14 cellular contexts compared by ENCODE assay signal in genomic region chr16:1713933-1714332, GRCh38. TPM values are rescaled to one million over a fixed set of nuclear protein-coding genes. Genes with fewer than 3 reads are reported as not detected.
DNase-seq lines count a peak whose midpoint lies in the region; ATAC-seq, FAIRE-seq and TF ChIP-seq lines count a peak whose summit lies in the region.
"Had no signal": no experiment of that assay in that cellular context is flagged by ENCODE, and none has a peak within 500 bp of the region (broad histone marks: within the 10 kb centered on the region; RNA-seq: fewer than 3 reads in every experiment).

No MANE protein-coding gene starts in this region.

- in situ Hi-C loops in HepG2 (cut with HindIII; ENCODE audit: extremely low pct_ligation_motif_present, low pct_unique_long_range_greater_than_20kb), result no loop called here

- peaks cover 13% of the 10 kb centered on the region; the same call in 1 of the 2 replicates for H4K20me1 ChIP-seq in HepG2 (ENCODE audit: insufficient read depth, low read length)

- H2AFZ ChIP-seq in HepG2 (ENCODE audit: low read length), result no peak overlapping the region

- intact Hi-C loops in HepG2 (cut with micrococcal nuclease; ENCODE audit: unreplicated experiment) (no loop called here), right lobe of liver (cut with DNase I) (no loop called here)

- ATAC-seq in HepG2 (no peak), right lobe of liver (no peak), HG03432 (IDR thresholded peaks at IDR 0.05; ENCODE audit: unreplicated experiment) (peak; percentile 54), esophagus mucosa (peak; percentile 50), GM21723 (IDR thresholded peaks at IDR 0.05; ENCODE audit: unreplicated experiment) (no peak)
- ATAC-seq: heart left ventricle; stimulated activated effector memory CD8-positive, alpha-beta T cell treated with anti-CD3 and anti-CD28 coated beads, Interleukin-12 subunit alpha, Interleukin-12 subunit beta, amount 100 ng/mL, for 72 hours had no signal

- H3K27ac ChIP-seq in HepG2 (ENCODE audit: extremely low read length, insufficient read depth, low read length) (no peak overlapping the region), right lobe of liver (no peak overlapping the region)

- H3K79me2 ChIP-seq in HepG2 (ENCODE audit: insufficient read depth, low read length), result peaks cover 63% of the 10 kb centered on the region

- TF ChIP-seq RAD21 in HepG2 (CRISPR knock-in tag; IDR thresholded peaks at IDR 0.05), result no peak

- no peak for TF ChIP-seq EP300 in HepG2 (IDR thresholded peaks at IDR 0.05; ENCODE audit: low read depth in 2 of 2, low read length in 2 of 2)
- no peak for TF ChIP-seq EP300 in HepG2 (CRISPR knock-in tag; IDR thresholded peaks at IDR 0.05; ENCODE audit: borderline replicate concordance)

- H3K4me1 ChIP-seq in HepG2 (ENCODE audit: insufficient read depth, low read length), result peaks cover 32% of the 10 kb centered on the region
- H3K4me1 ChIP-seq in right lobe of liver, result no peaks in the 10 kb centered on the region

- TF ChIP-seq POLR2A in HepG2 (IDR thresholded peaks at IDR 0.05; ENCODE audit: insufficient read depth in 1 of 2, low read depth in 2 of 2, low read length in 2 of 2) (no peak), right lobe of liver (IDR thresholded peaks at IDR 0.05) (no peak)

- DNase-seq in HepG2 (ENCODE audit: low spot score) (no peak), right lobe of liver (no peak), HuH-7.5 (ENCODE audit: low spot score) (no peak)
- DNase-seq in activated effector memory CD4-positive, alpha-beta T cell treated with anti-CD3 and anti-CD28 coated beads, Interleukin-2, amount 50 U/mL, for 16 hours, result no peak
- DNase-seq in activated naive CD4-positive, alpha-beta T cell treated with anti-CD3 and anti-CD28 coated beads, Interleukin-2, amount 50 U/mL, for 16 hours, result no peak
- DNase-seq: activated CD4-positive, alpha-beta T cell treated with anti-CD3 and anti-CD28 coated beads for 1 hour; GDM1; heart left ventricle; NCI-H2029 had no signal

- CTCF ChIA-PET in HepG2 (lab: Yijun Ruan, JAX; ENCODE audit: low intra/inter-chr PET ratio, low total read pairs), result no interaction called here

- no peak overlapping the region for H3K4me3 ChIP-seq in HepG2 (replicated peaks in 1 of 3; ENCODE audit: insufficient read depth in 1 of 3, low read depth in 2 of 3, low read length in 3 of 3)
- H3K4me3 ChIP-seq in right lobe of liver, result no peak overlapping the region
- H3K4me3 ChIP-seq: heart left ventricle had no signal

- no peaks in the 10 kb centered on the region for H3K9me3 ChIP-seq in HepG2 (ENCODE audit: low read length)
- H3K9me3 ChIP-seq in right lobe of liver, result no peaks in the 10 kb centered on the region
- H3K9me3 ChIP-seq: heart left ventricle had no signal

- BruUV-seq in HepG2 (replicated peaks; lab: Mats Ljungman, UMichigan), result no TSS peak

- H3K4me2 ChIP-seq in HepG2 (ENCODE audit: low read depth, low read length), result no peak overlapping the region

- TF ChIP-seq CTCF in HepG2 (CRISPR knock-in tag; IDR thresholded peaks at IDR 0.05) (no peak), right lobe of liver (IDR thresholded peaks at IDR 0.05) (no peak)

- FAIRE-seq in HepG2 (lab: Jason Lieb, UNC), result no peak

- no peak overlapping the region for H3K9ac ChIP-seq in HepG2 (ENCODE audit: insufficient read depth, low read depth, low read length)

- H3K27me3 ChIP-seq in HepG2 (ENCODE audit: control insufficient read depth in 1 of 2, insufficient read depth in 2 of 2, low read length in 2 of 2), result no peaks in the 10 kb centered on the region
- H3K27me3 ChIP-seq in right lobe of liver, result no peaks in the 10 kb centered on the region
- H3K27me3 ChIP-seq: dorsolateral prefrontal cortex, heart left ventricle had no signal

- POLR2A ChIA-PET in HepG2 (lab: Yijun Ruan, JAX), result no interaction called here

- WGBS in HepG2 (ENCODE audit: low lambda C conversion rate), result 98% methylated on average over 14 of the region's 14 CpGs
- 75% methylated on average over 1 of the region's 14 CpGs for WGBS in right lobe of liver (ENCODE audit: insufficient coverage, low coverage, low lambda C conversion rate, missing lambda C conversion rate)

- H3K36me3 ChIP-seq in HepG2 (replicated peaks in 1 of 2; ENCODE audit: control insufficient read depth in 1 of 2, insufficient read depth in 2 of 2, low read length in 2 of 2) (peaks cover 2 to 13% of the 10 kb centered on the region in 2 experiments; a peak in 2 of 5 replicates), right lobe of liver (no peaks in the 10 kb centered on the region)

RNA-seq across cellular contexts. Expression of gene MAPK8IP3, which starts 7.9 kb away (rescaled TPM):
- total RNA-seq in HepG2 (2016; rRNA removed; fragmentation: Illumina TruSeq; extraction: Trizol) (3.6 and 25.1 TPM in 2 replicates), right lobe of liver (10 to 100 TPM in 5 of 6 experiments, 1 to 10 TPM in 1; 8.7 to 37.3 (median 23.0) TPM), esophagus mucosa (16.3 TPM)
- total RNA-seq in HepG2 (2016; cell fraction: cytosol; rRNA removed; fragmentation: Illumina TruSeq; extraction: Trizol; ENCODE audit: low read depth), result 9.0 and 11.0 TPM in 2 replicates
- 3.3 and 29.8 TPM in 2 replicates for total RNA-seq in HepG2 (2016; cell fraction: insoluble cytoplasmic fraction; rRNA removed; fragmentation: Illumina TruSeq; extraction: Trizol)
- total RNA-seq in HepG2 (2016; cell fraction: membrane; rRNA removed; fragmentation: Illumina TruSeq; extraction: Trizol), result 3.8 and 4.5 TPM in 2 replicates
- total RNA-seq in HepG2 (2016; cell fraction: nucleus; rRNA removed; fragmentation: Illumina TruSeq; extraction: Trizol), result 45.6 and 52.7 TPM in 2 replicates
- 41.7 and 65.8 TPM in 2 replicates for polyA plus RNA-seq in HepG2 (2011; rRNA removed)
- 5.6 and 10.1 TPM in 2 replicates for polyA plus RNA-seq in HepG2 (2011; cell fraction: cytosol; rRNA removed)
- polyA plus RNA-seq in HepG2 (2011; cell fraction: nucleus; rRNA removed), result 653 and 865 TPM in 2 replicates
- polyA plus RNA-seq in HepG2 (2012), result 43.5 and 49.9 TPM in 2 replicates
- 0.76 and 0.97 TPM in 2 replicates for polyA plus RNA-seq in HepG2 (2016; cell fraction: cytosol; fragmentation: Illumina TruSeq; extraction: Trizol; ENCODE audit: low read depth)
- polyA plus RNA-seq in HepG2 (2016; cell fraction: insoluble cytoplasmic fraction; fragmentation: Illumina TruSeq; extraction: Trizol; ENCODE audit: low read depth), result 3.3 and 4.5 TPM in 2 replicates
- 1.8 and 2.1 TPM in 2 replicates for polyA plus RNA-seq in HepG2 (2016; cell fraction: membrane; fragmentation: Illumina TruSeq; extraction: Trizol; ENCODE audit: low read depth)
- polyA plus RNA-seq in HepG2 (2016; cell fraction: nucleus; fragmentation: Illumina TruSeq; extraction: Trizol; ENCODE audit: insufficient read depth, low read depth), result 244 and 279 TPM in 2 replicates
- 15.0 and 33.9 TPM in 2 replicates for polyA minus RNA-seq in HepG2 (2011; rRNA and poly(A)+ RNA removed; ENCODE audit: low replicate concordance)
- polyA minus RNA-seq in HepG2 (2011; cell fraction: cytosol; rRNA and poly(A)+ RNA removed), result 4.7 and 4.8 TPM in 2 replicates
- polyA minus RNA-seq in HepG2 (2011; cell fraction: nucleus; rRNA and poly(A)+ RNA removed), result 92.2 and 93.0 TPM in 2 replicates

RNA-seq across cellular contexts. Expression of gene JPT2, which starts 35.9 kb away (rescaled TPM):
- total RNA-seq in HepG2 (2016; rRNA removed; fragmentation: Illumina TruSeq; extraction: Trizol), result 89.4 and 127 TPM in 2 replicates
- 11.5 and 13.4 TPM in 2 replicates for total RNA-seq in HepG2 (2016; cell fraction: cytosol; rRNA removed; fragmentation: Illumina TruSeq; extraction: Trizol; ENCODE audit: low read depth)
- 91.5 and 117 TPM in 2 replicates for total RNA-seq in HepG2 (2016; cell fraction: insoluble cytoplasmic fraction; rRNA removed; fragmentation: Illumina TruSeq; extraction: Trizol)
- total RNA-seq in HepG2 (2016; cell fraction: membrane; rRNA removed; fragmentation: Illumina TruSeq; extraction: Trizol), result 52.3 and 54.3 TPM in 2 replicates
- 37.4 and 43.4 TPM in 2 replicates for total RNA-seq in HepG2 (2016; cell fraction: nucleus; rRNA removed; fragmentation: Illumina TruSeq; extraction: Trizol)
- 52.5 and 53.5 TPM in 2 replicates for polyA plus RNA-seq in HepG2 (2011; rRNA removed)
- 36.8 and 43.8 TPM in 2 replicates for polyA plus RNA-seq in HepG2 (2011; cell fraction: cytosol; rRNA removed)
- polyA plus RNA-seq in HepG2 (2011; cell fraction: nucleus; rRNA removed), result 36.7 and 43.7 TPM in 2 replicates
- 50.1 and 68.5 TPM in 2 replicates for polyA plus RNA-seq in HepG2 (2012)
- polyA plus RNA-seq in HepG2 (2016; cell fraction: cytosol; fragmentation: Illumina TruSeq; extraction: Trizol; ENCODE audit: low read depth), result 14.3 TPM in 2 replicates
- polyA plus RNA-seq in HepG2 (2016; cell fraction: insoluble cytoplasmic fraction; fragmentation: Illumina TruSeq; extraction: Trizol; ENCODE audit: low read depth), result 154 and 168 TPM in 2 replicates
- 39.8 and 39.9 TPM in 2 replicates for polyA plus RNA-seq in HepG2 (2016; cell fraction: membrane; fragmentation: Illumina TruSeq; extraction: Trizol; ENCODE audit: low read depth)
- 63.6 and 72.2 TPM in 2 replicates for polyA plus RNA-seq in HepG2 (2016; cell fraction: nucleus; fragmentation: Illumina TruSeq; extraction: Trizol; ENCODE audit: insufficient read depth, low read depth)
- 35.4 and 60.1 TPM in 2 replicates for polyA minus RNA-seq in HepG2 (2011; rRNA and poly(A)+ RNA removed; ENCODE audit: low replicate concordance)
- polyA minus RNA-seq in HepG2 (2011; cell fraction: cytosol; rRNA and poly(A)+ RNA removed), result 24.4 and 29.2 TPM in 2 replicates
- 24.2 and 25.5 TPM in 2 replicates for polyA minus RNA-seq in HepG2 (2011; cell fraction: nucleus; rRNA and poly(A)+ RNA removed)
- 10 to 100 TPM; 31.0 to 47.7 (median 38.7) TPM for total RNA-seq in right lobe of liver
- total RNA-seq in esophagus mucosa, result 79.3 TPM

RNA-seq across cellular contexts. Expression of gene NME3, which starts 57.4 kb away (rescaled TPM):
- total RNA-seq in HepG2 (2016; rRNA removed; fragmentation: Illumina TruSeq; extraction: Trizol), result 4.9 and 15.9 TPM in 2 replicates
- total RNA-seq in HepG2 (2016; cell fraction: cytosol; rRNA removed; fragmentation: Illumina TruSeq; extraction: Trizol; ENCODE audit: low read depth), result 27.7 and 30.7 TPM in 2 replicates
- 6.6 and 17.1 TPM in 2 replicates for total RNA-seq in HepG2 (2016; cell fraction: insoluble cytoplasmic fraction; rRNA removed; fragmentation: Illumina TruSeq; extraction: Trizol)
- total RNA-seq in HepG2 (2016; cell fraction: membrane; rRNA removed; fragmentation: Illumina TruSeq; extraction: Trizol), result 19.1 and 22.3 TPM in 2 replicates
- 17.5 and 23.3 TPM in 2 replicates for total RNA-seq in HepG2 (2016; cell fraction: nucleus; rRNA removed; fragmentation: Illumina TruSeq; extraction: Trizol)
- 10.4 and 13.9 TPM in 2 replicates for polyA plus RNA-seq in HepG2 (2011; rRNA removed)
- polyA plus RNA-seq in HepG2 (2011; cell fraction: cytosol; rRNA removed), result 7.3 and 17.7 TPM in 2 replicates
- 96.4 and 121 TPM in 2 replicates for polyA plus RNA-seq in HepG2 (2011; cell fraction: nucleus; rRNA removed)
- 5.5 and 9.1 TPM in 2 replicates for polyA plus RNA-seq in HepG2 (2012)
- polyA plus RNA-seq in HepG2 (2016; cell fraction: cytosol; fragmentation: Illumina TruSeq; extraction: Trizol; ENCODE audit: low read depth), result 21.1 and 24.5 TPM in 2 replicates
- polyA plus RNA-seq in HepG2 (2016; cell fraction: insoluble cytoplasmic fraction; fragmentation: Illumina TruSeq; extraction: Trizol; ENCODE audit: low read depth), result 5.3 and 5.8 TPM in 2 replicates
- 12.6 and 13.9 TPM in 2 replicates for polyA plus RNA-seq in HepG2 (2016; cell fraction: membrane; fragmentation: Illumina TruSeq; extraction: Trizol; ENCODE audit: low read depth)
- polyA plus RNA-seq in HepG2 (2016; cell fraction: nucleus; fragmentation: Illumina TruSeq; extraction: Trizol; ENCODE audit: insufficient read depth, low read depth), result 35.8 and 39.3 TPM in 2 replicates
- 2.3 and 4.2 TPM in 2 replicates for polyA minus RNA-seq in HepG2 (2011; rRNA and poly(A)+ RNA removed; ENCODE audit: low replicate concordance)
- polyA minus RNA-seq in HepG2 (2011; cell fraction: cytosol; rRNA and poly(A)+ RNA removed), result 2.1 and 3.5 TPM in 2 replicates
- polyA minus RNA-seq in HepG2 (2011; cell fraction: nucleus; rRNA and poly(A)+ RNA removed), result 8.4 and 9.0 TPM in 2 replicates
- total RNA-seq in right lobe of liver, result 10 to 100 TPM; 17.9 to 36.1 (median 23.2) TPM
- 29.6 TPM for total RNA-seq in esophagus mucosa

RNA-seq across cellular contexts. Expression of gene EME2, which starts 58.7 kb away (rescaled TPM):
- total RNA-seq in HepG2 (2016; rRNA removed; fragmentation: Illumina TruSeq; extraction: Trizol), result 1.7 and 7.6 TPM in 2 replicates
- total RNA-seq in HepG2 (2016; cell fraction: cytosol; rRNA removed; fragmentation: Illumina TruSeq; extraction: Trizol; ENCODE audit: low read depth), result 0.79 and 1.3 TPM in 2 replicates
- total RNA-seq in HepG2 (2016; cell fraction: insoluble cytoplasmic fraction; rRNA removed; fragmentation: Illumina TruSeq; extraction: Trizol), result 1.7 and 6.0 TPM in 2 replicates
- total RNA-seq in HepG2 (2016; cell fraction: membrane; rRNA removed; fragmentation: Illumina TruSeq; extraction: Trizol), result 1.2 TPM in 2 replicates
- total RNA-seq in HepG2 (2016; cell fraction: nucleus; rRNA removed; fragmentation: Illumina TruSeq; extraction: Trizol), result 7.8 and 8.4 TPM in 2 replicates
- 4.4 and 6.5 TPM in 2 replicates for polyA plus RNA-seq in HepG2 (2011; rRNA removed)
- polyA plus RNA-seq in HepG2 (2011; cell fraction: cytosol; rRNA removed), result 1.3 and 2.0 TPM in 2 replicates
- 81.3 and 90.4 TPM in 2 replicates for polyA plus RNA-seq in HepG2 (2011; cell fraction: nucleus; rRNA removed)
- 3.4 and 4.5 TPM in 2 replicates for polyA plus RNA-seq in HepG2 (2012)
- 0.23 and 0.36 TPM in 2 replicates for polyA plus RNA-seq in HepG2 (2016; cell fraction: cytosol; fragmentation: Illumina TruSeq; extraction: Trizol; ENCODE audit: low read depth)
- polyA plus RNA-seq in HepG2 (2016; cell fraction: insoluble cytoplasmic fraction; fragmentation: Illumina TruSeq; extraction: Trizol; ENCODE audit: low read depth), result 1.7 and 2.2 TPM in 2 replicates
- 0.51 and 0.65 TPM in 2 replicates for polyA plus RNA-seq in HepG2 (2016; cell fraction: membrane; fragmentation: Illumina TruSeq; extraction: Trizol; ENCODE audit: low read depth)
- polyA plus RNA-seq in HepG2 (2016; cell fraction: nucleus; fragmentation: Illumina TruSeq; extraction: Trizol; ENCODE audit: insufficient read depth, low read depth), result 31.9 and 34.1 TPM in 2 replicates
- 5.2 and 6.5 TPM in 2 replicates for polyA minus RNA-seq in HepG2 (2011; rRNA and poly(A)+ RNA removed; ENCODE audit: low replicate concordance)
- polyA minus RNA-seq in HepG2 (2011; cell fraction: cytosol; rRNA and poly(A)+ RNA removed), result 0.79 and 1.3 TPM in 2 replicates
- polyA minus RNA-seq in HepG2 (2011; cell fraction: nucleus; rRNA and poly(A)+ RNA removed), result 17.7 and 19.7 TPM in 2 replicates
- total RNA-seq in right lobe of liver, result 10 to 100 TPM in 1 of 6 experiments, 1 to 10 TPM in 5; 3.8 to 11.1 (median 5.0) TPM
- 13.0 TPM for total RNA-seq in esophagus mucosa

RNA-seq across cellular contexts. Expression of gene MRPS34, which starts 59.0 kb away (rescaled TPM):
- total RNA-seq in HepG2 (2016; rRNA removed; fragmentation: Illumina TruSeq; extraction: Trizol) (129 and 131 TPM in 2 replicates), right lobe of liver (10 to 100 TPM; 42.5 to 90.5 (median 52.9) TPM), esophagus mucosa (98.6 TPM)
- 34.5 and 36.0 TPM in 2 replicates for total RNA-seq in HepG2 (2016; cell fraction: cytosol; rRNA removed; fragmentation: Illumina TruSeq; extraction: Trizol; ENCODE audit: low read depth)
- 130 and 146 TPM in 2 replicates for total RNA-seq in HepG2 (2016; cell fraction: insoluble cytoplasmic fraction; rRNA removed; fragmentation: Illumina TruSeq; extraction: Trizol)
- total RNA-seq in HepG2 (2016; cell fraction: membrane; rRNA removed; fragmentation: Illumina TruSeq; extraction: Trizol), result 51.5 and 64.0 TPM in 2 replicates
- total RNA-seq in HepG2 (2016; cell fraction: nucleus; rRNA removed; fragmentation: Illumina TruSeq; extraction: Trizol), result 59.6 and 64.6 TPM in 2 replicates
- 61.3 and 63.5 TPM in 2 replicates for polyA plus RNA-seq in HepG2 (2011; rRNA removed)
- polyA plus RNA-seq in HepG2 (2011; cell fraction: cytosol; rRNA removed), result 70.4 and 99.7 TPM in 2 replicates
- 83.9 and 98.7 TPM in 2 replicates for polyA plus RNA-seq in HepG2 (2011; cell fraction: nucleus; rRNA removed)
- 48.9 and 50.7 TPM in 2 replicates for polyA plus RNA-seq in HepG2 (2012)
- 42.4 and 48.9 TPM in 2 replicates for polyA plus RNA-seq in HepG2 (2016; cell fraction: cytosol; fragmentation: Illumina TruSeq; extraction: Trizol; ENCODE audit: low read depth)
- polyA plus RNA-seq in HepG2 (2016; cell fraction: insoluble cytoplasmic fraction; fragmentation: Illumina TruSeq; extraction: Trizol; ENCODE audit: low read depth), result 212 and 241 TPM in 2 replicates
- polyA plus RNA-seq in HepG2 (2016; cell fraction: membrane; fragmentation: Illumina TruSeq; extraction: Trizol; ENCODE audit: low read depth), result 59.9 and 71.5 TPM in 2 replicates
- 154 and 163 TPM in 2 replicates for polyA plus RNA-seq in HepG2 (2016; cell fraction: nucleus; fragmentation: Illumina TruSeq; extraction: Trizol; ENCODE audit: insufficient read depth, low read depth)
- 27.6 and 50.7 TPM in 2 replicates for polyA minus RNA-seq in HepG2 (2011; rRNA and poly(A)+ RNA removed; ENCODE audit: low replicate concordance)
- 25.2 and 30.8 TPM in 2 replicates for polyA minus RNA-seq in HepG2 (2011; cell fraction: cytosol; rRNA and poly(A)+ RNA removed)
- polyA minus RNA-seq in HepG2 (2011; cell fraction: nucleus; rRNA and poly(A)+ RNA removed), result 21.9 and 29.5 TPM in 2 replicates

Comparison
In these comparisons a context has a peak if more than half of its experiments do, and no peak if none do; other contexts are left out.
1. ATAC-seq: peak in HG03432 (single experiment) and esophagus mucosa (single experiment); none in HepG2 (single experiment), right lobe of liver (0 of 4) and GM21723 (single experiment).